ENCODE assay signal across 8 cellular contexts in genomic region chr11:33996498-33997454, GRCh38. TPM values are rescaled to one million over a fixed set of nuclear protein-coding genes. Genes with fewer than 3 reads are reported as not detected.
DNase-seq lines count a peak whose midpoint lies in the region; ATAC-seq and TF ChIP-seq lines count a peak whose summit lies in the region.

No MANE protein-coding gene starts in this region.

- no peaks in the 10 kb centered on the region for H3K9me3 Mint-ChIP-seq in activated naive CD8-positive, alpha-beta T cell treated with anti-CD3 and anti-CD28 coated beads, Interleukin-2, amount 50 U/mL, for 24 hours

- H3K27ac Mint-ChIP-seq in activated naive CD8-positive, alpha-beta T cell treated with anti-CD3 and anti-CD28 coated beads, Interleukin-2, amount 50 U/mL, for 24 hours = no peak overlapping the region

- intact Hi-C loops in left cardiac atrium (cut with DNase I) = loop anchor here (2.0 to 10.0 kb wide), 4 partner anchors 108 to 366 kb away; partner anchors contain the start of genes ABTB2 (in 1 of the 2) and NAT10 (in 1 of the 2)

- H3K4me3 ChIP-seq in GM12864 (ENCODE audit: low read depth, low read length) = no peak overlapping the region

- ATAC-seq in HG02571 (IDR thresholded peaks at IDR 0.05; ENCODE audit: unreplicated experiment) (peak; percentile 68), left cardiac atrium (peak; percentile 96 to 98)
- ATAC-seq in activated naive CD8-positive, alpha-beta T cell treated with anti-CD3 and anti-CD28 coated beads, Interleukin-2, amount 50 U/mL, for 24 hours = peak; percentile 95

- H3K36me3 Mint-ChIP-seq in activated naive CD8-positive, alpha-beta T cell treated with anti-CD3 and anti-CD28 coated beads, Interleukin-2, amount 50 U/mL, for 24 hours (ENCODE audit: low read depth) = no peaks in the 10 kb centered on the region

- H3K4me3 Mint-ChIP-seq in activated naive CD8-positive, alpha-beta T cell treated with anti-CD3 and anti-CD28 coated beads, Interleukin-2, amount 50 U/mL, for 24 hours = peak overlapping the region; percentile 51

- DNase-seq in GM12864 (ENCODE audit: low read depth) = peak; percentile 65
- DNase-seq in NCI-H1105 (lab: John Stamatoyannopoulos, UW) = peak; percentile 76
- DNase-seq in SW 1271 (lab: John Stamatoyannopoulos, UW) = peak; percentile 18 to 60
- peak; percentile 77 for DNase-seq in activated naive CD8-positive, alpha-beta T cell treated with anti-CD3 and anti-CD28 coated beads, Interleukin-2, amount 50 U/mL, for 24 hours
- DNase-seq in left cardiac atrium = peak; percentile 62
- DNase-seq in renal cortical epithelial cell (ENCODE audit: low read depth) = peak; percentile 70
- DNase-seq in epidermal melanocyte (ENCODE audit: insufficient read length, low spot score) = no peak

- peaks cover 8% of the 10 kb centered on the region for H3K4me1 Mint-ChIP-seq in activated naive CD8-positive, alpha-beta T cell treated with anti-CD3 and anti-CD28 coated beads, Interleukin-2, amount 50 U/mL, for 24 hours

- TF ChIP-seq CTCF in GM12864 (IDR thresholded peaks at IDR 0.05; ENCODE audit: low read depth, low read length, missing control alignments) = peak; percentile 85

- H3K27me3 Mint-ChIP-seq in activated naive CD8-positive, alpha-beta T cell treated with anti-CD3 and anti-CD28 coated beads, Interleukin-2, amount 50 U/mL, for 24 hours = peaks cover 28% of the 10 kb centered on the region

RNA-seq across cellular contexts. Expression of gene CAPRIN1, which starts 54.8 kb away (rescaled TPM):
- total RNA-seq in left cardiac atrium (100 to 1,000 TPM; 102 to 106 TPM), renal cortical epithelial cell (193 and 362 TPM in 2 replicates)
